Comparison of ENCODE assay signal across 1 cellular context in the genomic region with DNA sequence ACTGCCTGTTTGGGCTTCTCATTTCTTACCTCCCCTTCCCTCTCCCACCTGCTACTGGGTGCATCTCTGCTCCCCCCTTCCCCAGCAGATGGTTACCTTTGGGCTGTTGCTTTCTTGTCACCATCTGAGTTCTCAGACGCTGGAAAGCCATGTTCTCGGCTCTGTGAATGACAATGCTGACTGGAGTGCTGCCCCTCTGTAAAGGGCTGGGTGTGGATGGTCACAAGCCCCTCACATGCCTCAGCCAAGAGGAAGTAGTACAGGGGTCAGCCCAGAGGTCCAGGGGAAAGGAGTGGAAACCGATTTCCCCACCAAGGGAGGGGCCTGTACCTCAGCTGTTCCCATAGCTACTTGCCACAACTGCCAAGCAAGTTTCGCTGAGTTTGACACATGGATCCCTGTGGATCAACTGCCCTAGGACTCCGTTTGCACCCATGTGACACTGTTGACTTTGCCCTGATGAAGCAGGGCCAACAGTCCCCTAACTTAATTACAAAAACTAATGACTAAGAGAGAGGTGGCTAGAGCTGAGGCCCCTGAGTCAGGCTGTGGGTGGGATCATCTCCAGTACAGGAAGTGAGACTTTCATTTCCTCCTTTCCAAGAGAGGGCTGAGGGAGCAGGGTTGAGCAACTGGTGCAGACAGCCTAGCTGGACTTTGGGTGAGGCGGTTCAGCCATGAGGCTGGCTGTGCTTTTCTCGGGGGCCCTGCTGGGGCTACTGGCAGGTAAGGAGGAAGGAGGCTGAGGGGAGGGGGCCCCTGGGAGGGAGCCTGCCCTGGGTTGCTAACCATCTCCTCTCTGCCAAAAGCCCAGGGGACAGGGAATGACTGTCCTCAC.
TF ChIP-seq lines count a peak whose summit lies in the region.

A gene with protein sequence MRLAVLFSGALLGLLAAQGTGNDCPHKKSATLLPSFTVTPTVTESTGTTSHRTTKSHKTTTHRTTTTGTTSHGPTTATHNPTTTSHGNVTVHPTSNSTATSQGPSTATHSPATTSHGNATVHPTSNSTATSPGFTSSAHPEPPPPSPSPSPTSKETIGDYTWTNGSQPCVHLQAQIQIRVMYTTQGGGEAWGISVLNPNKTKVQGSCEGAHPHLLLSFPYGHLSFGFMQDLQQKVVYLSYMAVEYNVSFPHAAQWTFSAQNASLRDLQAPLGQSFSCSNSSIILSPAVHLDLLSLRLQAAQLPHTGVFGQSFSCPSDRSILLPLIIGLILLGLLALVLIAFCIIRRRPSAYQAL (plus strand): TSS at position 638 of the 838 bp plus-strand sequence. CDS start 40 bp downstream, at position 678.

TF ChIP-seq in HepG2, 621 proteins besides CTCF, POLR2A, EP300 and RAD21 (continued from another document and continues in another):
- TF ChIP-seq NCOR1 (IDR thresholded peaks at IDR 0.05; ENCODE audit: borderline replicate concordance, low read length) (no peak; the same call in 1 of the 2 replicates), PHF8 (CRISPR knock-in tag; IDR thresholded peaks at IDR 0.05) (peak; percentile 18; the same call in 1 of the 2 replicates), RFX3 (CRISPR knock-in tag; IDR thresholded peaks at IDR 0.05) (peak; percentile 78), NONO (IDR thresholded peaks at IDR 0.05) (no peak), NONO (CRISPR knock-in tag; conservative IDR thresholded peaks at IDR 0.05) (peak; percentile 95), ZNF775 (CRISPR knock-in tag; IDR thresholded peaks at IDR 0.05; ENCODE audit: borderline replicate concordance) (no peak), ZNF530 (CRISPR knock-in tag; IDR thresholded peaks at IDR 0.05; ENCODE audit: low read depth) (no peak), ZNF354B (CRISPR knock-in tag; IDR thresholded peaks at IDR 0.05) (no peak), KLF12 (CRISPR knock-in tag; IDR thresholded peaks at IDR 0.05; ENCODE audit: borderline replicate concordance) (peak; percentile 77), NR2F2 (IDR thresholded peaks at IDR 0.05; ENCODE audit: borderline replicate concordance, low read depth) (peak; percentile 43), ZBTB42 (CRISPR knock-in tag; IDR thresholded peaks at IDR 0.05) (no peak), KDM2A (CRISPR knock-in tag; IDR thresholded peaks at IDR 0.05; ENCODE audit: borderline replicate concordance, low read depth) (peak; percentile 91), ZNF713 (CRISPR knock-in tag; IDR thresholded peaks at IDR 0.05) (no peak), ZNF549 (CRISPR knock-in tag; IDR thresholded peaks at IDR 0.05) (no peak), TBX3 (IDR thresholded peaks at IDR 0.05; ENCODE audit: borderline replicate concordance) (peak; percentile 96), PITX1 (CRISPR knock-in tag; IDR thresholded peaks at IDR 0.05) (peak; percentile 69), SMAD1 (CRISPR knock-in tag; IDR thresholded peaks at IDR 0.05; ENCODE audit: borderline replicate concordance, low read depth) (no peak), NR2F6 (IDR thresholded peaks at IDR 0.05) (no peak; the same call in 1 of the 2 replicates), NR2F6 (CRISPR knock-in tag; IDR thresholded peaks at IDR 0.05) (peak; percentile 59), ETV6 (CRISPR knock-in tag; conservative IDR thresholded peaks at IDR 0.05) (peak; percentile 49; the same call in 1 of the 2 replicates)
- TF ChIP-seq, protein P1, sequence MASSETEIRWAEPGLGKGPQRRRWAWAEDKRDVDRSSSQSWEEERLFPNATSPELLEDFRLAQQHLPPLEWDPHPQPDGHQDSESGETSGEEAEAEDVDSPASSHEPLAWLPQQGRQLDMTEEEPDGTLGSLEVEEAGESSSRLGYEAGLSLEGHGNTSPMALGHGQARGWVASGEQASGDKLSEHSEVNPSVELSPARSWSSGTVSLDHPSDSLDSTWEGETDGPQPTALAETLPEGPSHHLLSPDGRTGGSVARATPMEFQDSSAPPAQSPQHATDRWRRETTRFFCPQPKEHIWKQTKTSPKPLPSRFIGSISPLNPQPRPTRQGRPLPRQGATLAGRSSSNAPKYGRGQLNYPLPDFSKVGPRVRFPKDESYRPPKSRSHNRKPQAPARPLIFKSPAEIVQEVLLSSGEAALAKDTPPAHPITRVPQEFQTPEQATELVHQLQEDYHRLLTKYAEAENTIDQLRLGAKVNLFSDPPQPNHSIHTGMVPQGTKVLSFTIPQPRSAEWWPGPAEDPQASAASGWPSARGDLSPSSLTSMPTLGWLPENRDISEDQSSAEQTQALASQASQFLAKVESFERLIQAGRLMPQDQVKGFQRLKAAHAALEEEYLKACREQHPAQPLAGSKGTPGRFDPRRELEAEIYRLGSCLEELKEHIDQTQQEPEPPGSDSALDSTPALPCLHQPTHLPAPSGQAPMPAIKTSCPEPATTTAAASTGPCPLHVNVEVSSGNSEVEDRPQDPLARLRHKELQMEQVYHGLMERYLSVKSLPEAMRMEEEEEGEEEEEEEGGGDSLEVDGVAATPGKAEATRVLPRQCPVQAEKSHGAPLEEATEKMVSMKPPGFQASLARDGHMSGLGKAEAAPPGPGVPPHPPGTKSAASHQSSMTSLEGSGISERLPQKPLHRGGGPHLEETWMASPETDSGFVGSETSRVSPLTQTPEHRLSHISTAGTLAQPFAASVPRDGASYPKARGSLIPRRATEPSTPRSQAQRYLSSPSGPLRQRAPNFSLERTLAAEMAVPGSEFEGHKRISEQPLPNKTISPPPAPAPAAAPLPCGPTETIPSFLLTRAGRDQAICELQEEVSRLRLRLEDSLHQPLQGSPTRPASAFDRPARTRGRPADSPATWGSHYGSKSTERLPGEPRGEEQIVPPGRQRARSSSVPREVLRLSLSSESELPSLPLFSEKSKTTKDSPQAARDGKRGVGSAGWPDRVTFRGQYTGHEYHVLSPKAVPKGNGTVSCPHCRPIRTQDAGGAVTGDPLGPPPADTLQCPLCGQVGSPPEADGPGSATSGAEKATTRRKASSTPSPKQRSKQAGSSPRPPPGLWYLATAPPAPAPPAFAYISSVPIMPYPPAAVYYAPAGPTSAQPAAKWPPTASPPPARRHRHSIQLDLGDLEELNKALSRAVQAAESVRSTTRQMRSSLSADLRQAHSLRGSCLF (CRISPR knock-in tag; IDR thresholded peaks at IDR 0.05; ENCODE audit: borderline replicate concordance) = 0 out of 2 replicates have a peak, but pooled peaks have one; percentile 13
- TF ChIP-seq, protein P2, sequence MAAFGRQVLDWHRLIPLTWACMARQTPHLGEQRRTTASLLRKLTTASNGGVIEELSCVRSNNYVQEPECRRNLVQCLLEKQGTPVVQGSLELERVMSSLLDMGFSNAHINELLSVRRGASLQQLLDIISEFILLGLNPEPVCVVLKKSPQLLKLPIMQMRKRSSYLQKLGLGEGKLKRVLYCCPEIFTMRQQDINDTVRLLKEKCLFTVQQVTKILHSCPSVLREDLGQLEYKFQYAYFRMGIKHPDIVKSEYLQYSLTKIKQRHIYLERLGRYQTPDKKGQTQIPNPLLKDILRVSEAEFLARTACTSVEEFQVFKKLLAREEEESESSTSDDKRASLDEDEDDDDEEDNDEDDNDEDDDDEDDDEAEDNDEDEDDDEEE (CRISPR knock-in tag; IDR thresholded peaks at IDR 0.05) = peak; percentile 88
- TF ChIP-seq, protein P3, sequence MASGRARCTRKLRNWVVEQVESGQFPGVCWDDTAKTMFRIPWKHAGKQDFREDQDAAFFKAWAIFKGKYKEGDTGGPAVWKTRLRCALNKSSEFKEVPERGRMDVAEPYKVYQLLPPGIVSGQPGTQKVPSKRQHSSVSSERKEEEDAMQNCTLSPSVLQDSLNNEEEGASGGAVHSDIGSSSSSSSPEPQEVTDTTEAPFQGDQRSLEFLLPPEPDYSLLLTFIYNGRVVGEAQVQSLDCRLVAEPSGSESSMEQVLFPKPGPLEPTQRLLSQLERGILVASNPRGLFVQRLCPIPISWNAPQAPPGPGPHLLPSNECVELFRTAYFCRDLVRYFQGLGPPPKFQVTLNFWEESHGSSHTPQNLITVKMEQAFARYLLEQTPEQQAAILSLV (CRISPR knock-in tag; IDR thresholded peaks at IDR 0.05; ENCODE audit: borderline replicate concordance) = 0 out of 2 replicates have a peak, but pooled peaks have one; percentile 21
- TF ChIP-seq, protein P4, sequence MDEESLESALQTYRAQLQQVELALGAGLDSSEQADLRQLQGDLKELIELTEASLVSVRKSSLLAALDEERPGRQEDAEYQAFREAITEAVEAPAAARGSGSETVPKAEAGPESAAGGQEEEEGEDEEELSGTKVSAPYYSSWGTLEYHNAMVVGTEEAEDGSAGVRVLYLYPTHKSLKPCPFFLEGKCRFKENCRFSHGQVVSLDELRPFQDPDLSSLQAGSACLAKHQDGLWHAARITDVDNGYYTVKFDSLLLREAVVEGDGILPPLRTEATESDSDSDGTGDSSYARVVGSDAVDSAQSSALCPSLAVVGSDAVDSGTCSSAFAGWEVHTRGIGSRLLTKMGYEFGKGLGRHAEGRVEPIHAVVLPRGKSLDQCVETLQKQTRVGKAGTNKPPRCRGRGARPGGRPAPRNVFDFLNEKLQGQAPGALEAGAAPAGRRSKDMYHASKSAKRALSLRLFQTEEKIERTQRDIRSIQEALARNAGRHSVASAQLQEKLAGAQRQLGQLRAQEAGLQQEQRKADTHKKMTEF (CRISPR knock-in tag; IDR thresholded peaks at IDR 0.05) = peak; percentile 90
- TF ChIP-seq, protein P5, sequence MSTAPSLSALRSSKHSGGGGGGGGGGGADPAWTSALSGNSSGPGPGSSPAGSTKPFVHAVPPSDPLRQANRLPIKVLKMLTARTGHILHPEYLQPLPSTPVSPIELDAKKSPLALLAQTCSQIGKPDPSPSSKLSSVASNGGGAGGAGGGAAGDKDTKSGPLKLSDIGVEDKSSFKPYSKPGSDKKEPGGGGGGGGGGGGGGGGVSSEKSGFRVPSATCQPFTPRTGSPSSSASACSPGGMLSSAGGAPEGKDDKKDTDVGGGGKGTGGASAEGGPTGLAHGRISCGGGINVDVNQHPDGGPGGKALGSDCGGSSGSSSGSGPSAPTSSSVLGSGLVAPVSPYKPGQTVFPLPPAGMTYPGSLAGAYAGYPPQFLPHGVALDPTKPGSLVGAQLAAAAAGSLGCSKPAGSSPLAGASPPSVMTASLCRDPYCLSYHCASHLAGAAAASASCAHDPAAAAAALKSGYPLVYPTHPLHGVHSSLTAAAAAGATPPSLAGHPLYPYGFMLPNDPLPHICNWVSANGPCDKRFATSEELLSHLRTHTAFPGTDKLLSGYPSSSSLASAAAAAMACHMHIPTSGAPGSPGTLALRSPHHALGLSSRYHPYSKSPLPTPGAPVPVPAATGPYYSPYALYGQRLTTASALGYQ (CRISPR knock-in tag; IDR thresholded peaks at IDR 0.05) = peak; percentile 46; the same call in 1 of the 2 replicates
- TF ChIP-seq, protein P6, sequence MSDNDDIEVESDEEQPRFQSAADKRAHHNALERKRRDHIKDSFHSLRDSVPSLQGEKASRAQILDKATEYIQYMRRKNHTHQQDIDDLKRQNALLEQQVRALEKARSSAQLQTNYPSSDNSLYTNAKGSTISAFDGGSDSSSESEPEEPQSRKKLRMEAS (IDR thresholded peaks at IDR 0.05) = peak; percentile 86
- TF ChIP-seq, protein P7, sequence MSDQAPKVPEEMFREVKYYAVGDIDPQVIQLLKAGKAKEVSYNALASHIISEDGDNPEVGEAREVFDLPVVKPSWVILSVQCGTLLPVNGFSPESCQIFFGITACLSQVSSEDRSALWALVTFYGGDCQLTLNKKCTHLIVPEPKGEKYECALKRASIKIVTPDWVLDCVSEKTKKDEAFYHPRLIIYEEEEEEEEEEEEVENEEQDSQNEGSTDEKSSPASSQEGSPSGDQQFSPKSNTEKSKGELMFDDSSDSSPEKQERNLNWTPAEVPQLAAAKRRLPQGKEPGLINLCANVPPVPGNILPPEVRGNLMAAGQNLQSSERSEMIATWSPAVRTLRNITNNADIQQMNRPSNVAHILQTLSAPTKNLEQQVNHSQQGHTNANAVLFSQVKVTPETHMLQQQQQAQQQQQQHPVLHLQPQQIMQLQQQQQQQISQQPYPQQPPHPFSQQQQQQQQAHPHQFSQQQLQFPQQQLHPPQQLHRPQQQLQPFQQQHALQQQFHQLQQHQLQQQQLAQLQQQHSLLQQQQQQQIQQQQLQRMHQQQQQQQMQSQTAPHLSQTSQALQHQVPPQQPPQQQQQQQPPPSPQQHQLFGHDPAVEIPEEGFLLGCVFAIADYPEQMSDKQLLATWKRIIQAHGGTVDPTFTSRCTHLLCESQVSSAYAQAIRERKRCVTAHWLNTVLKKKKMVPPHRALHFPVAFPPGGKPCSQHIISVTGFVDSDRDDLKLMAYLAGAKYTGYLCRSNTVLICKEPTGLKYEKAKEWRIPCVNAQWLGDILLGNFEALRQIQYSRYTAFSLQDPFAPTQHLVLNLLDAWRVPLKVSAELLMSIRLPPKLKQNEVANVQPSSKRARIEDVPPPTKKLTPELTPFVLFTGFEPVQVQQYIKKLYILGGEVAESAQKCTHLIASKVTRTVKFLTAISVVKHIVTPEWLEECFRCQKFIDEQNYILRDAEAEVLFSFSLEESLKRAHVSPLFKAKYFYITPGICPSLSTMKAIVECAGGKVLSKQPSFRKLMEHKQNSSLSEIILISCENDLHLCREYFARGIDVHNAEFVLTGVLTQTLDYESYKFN (CRISPR knock-in tag; conservative IDR thresholded peaks at IDR 0.05) = peak; percentile 85
- TF ChIP-seq, protein P8, sequence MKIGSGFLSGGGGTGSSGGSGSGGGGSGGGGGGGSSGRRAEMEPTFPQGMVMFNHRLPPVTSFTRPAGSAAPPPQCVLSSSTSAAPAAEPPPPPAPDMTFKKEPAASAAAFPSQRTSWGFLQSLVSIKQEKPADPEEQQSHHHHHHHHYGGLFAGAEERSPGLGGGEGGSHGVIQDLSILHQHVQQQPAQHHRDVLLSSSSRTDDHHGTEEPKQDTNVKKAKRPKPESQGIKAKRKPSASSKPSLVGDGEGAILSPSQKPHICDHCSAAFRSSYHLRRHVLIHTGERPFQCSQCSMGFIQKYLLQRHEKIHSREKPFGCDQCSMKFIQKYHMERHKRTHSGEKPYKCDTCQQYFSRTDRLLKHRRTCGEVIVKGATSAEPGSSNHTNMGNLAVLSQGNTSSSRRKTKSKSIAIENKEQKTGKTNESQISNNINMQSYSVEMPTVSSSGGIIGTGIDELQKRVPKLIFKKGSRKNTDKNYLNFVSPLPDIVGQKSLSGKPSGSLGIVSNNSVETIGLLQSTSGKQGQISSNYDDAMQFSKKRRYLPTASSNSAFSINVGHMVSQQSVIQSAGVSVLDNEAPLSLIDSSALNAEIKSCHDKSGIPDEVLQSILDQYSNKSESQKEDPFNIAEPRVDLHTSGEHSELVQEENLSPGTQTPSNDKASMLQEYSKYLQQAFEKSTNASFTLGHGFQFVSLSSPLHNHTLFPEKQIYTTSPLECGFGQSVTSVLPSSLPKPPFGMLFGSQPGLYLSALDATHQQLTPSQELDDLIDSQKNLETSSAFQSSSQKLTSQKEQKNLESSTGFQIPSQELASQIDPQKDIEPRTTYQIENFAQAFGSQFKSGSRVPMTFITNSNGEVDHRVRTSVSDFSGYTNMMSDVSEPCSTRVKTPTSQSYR (CRISPR knock-in tag; IDR thresholded peaks at IDR 0.05; ENCODE audit: borderline replicate concordance) = no peak
- TF ChIP-seq, protein P9, sequence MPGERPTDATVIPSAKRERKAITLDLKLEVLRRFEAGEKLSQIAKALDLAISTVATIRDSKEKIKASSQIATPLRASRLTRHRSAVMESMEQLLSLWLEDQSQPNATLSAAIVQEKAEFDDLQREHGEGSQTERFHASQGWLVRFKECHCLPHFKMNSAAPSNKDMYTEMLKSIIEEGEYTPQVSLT (CRISPR knock-in tag; IDR thresholded peaks at IDR 0.05; ENCODE audit: borderline replicate concordance, low read depth) = no peak
